1 cellular context compared by ENCODE assay signal in genomic region chr3:119322523-119323400, GRCh38.
A peak's percentile ranks its signal among the peaks of the same experiment; 100 is the strongest.
TF ChIP-seq lines count a peak whose summit lies in the region.

No MANE protein-coding gene starts in this region.

TF ChIP-seq in WTC11, 78 proteins besides CTCF, POLR2A, EP300 and RAD21 (continued from another document and continues in another):
- TF ChIP-seq IRF1 (CRISPR knock-in tag; IDR thresholded peaks at IDR 0.05) (no peak), MYBL2 (CRISPR knock-in tag; IDR thresholded peaks at IDR 0.05) (no peak), RELA (CRISPR knock-in tag; IDR thresholded peaks at IDR 0.05; ENCODE audit: borderline replicate concordance) (no peak), ZBTB21 (CRISPR knock-in tag; IDR thresholded peaks at IDR 0.05; ENCODE audit: borderline replicate concordance) (no peak), NFATC4 (CRISPR knock-in tag; IDR thresholded peaks at IDR 0.05) (no peak), ELF4 (CRISPR knock-in tag; IDR thresholded peaks at IDR 0.05; ENCODE audit: low read depth) (0 out of 2 replicates have a peak, but pooled peaks have one; percentile 33), JUN (CRISPR knock-in tag; IDR thresholded peaks at IDR 0.05) (no peak), ETV6 (CRISPR knock-in tag; IDR thresholded peaks at IDR 0.05) (no peak), USF2 (CRISPR knock-in tag; IDR thresholded peaks at IDR 0.05) (no peak; the same call in 1 of the 2 replicates), HMGA2 (CRISPR knock-in tag; IDR thresholded peaks at IDR 0.05) (no peak), AR (CRISPR knock-in tag; IDR thresholded peaks at IDR 0.05) (no peak), ATF6 (CRISPR knock-in tag; IDR thresholded peaks at IDR 0.05) (no peak), ZNF232 (CRISPR knock-in tag; IDR thresholded peaks at IDR 0.05) (no peak; the same call in 1 of the 2 replicates), STAT6 (CRISPR knock-in tag; conservative IDR thresholded peaks at IDR 0.05; ENCODE audit: low read depth) (no peak), E2F4 (CRISPR knock-in tag; IDR thresholded peaks at IDR 0.05; ENCODE audit: borderline replicate concordance, low read depth) (no peak), RORB (CRISPR knock-in tag; IDR thresholded peaks at IDR 0.05) (no peak), CREB1 (CRISPR knock-in tag; IDR thresholded peaks at IDR 0.05) (no peak), IRF2 (CRISPR knock-in tag; IDR thresholded peaks at IDR 0.05; ENCODE audit: borderline replicate concordance, low read depth) (no peak), PRRX2 (CRISPR knock-in tag; IDR thresholded peaks at IDR 0.05) (no peak), TEAD1 (CRISPR knock-in tag; IDR thresholded peaks at IDR 0.05) (peak; percentile 42; the same call in 1 of the 2 replicates), E2F5 (CRISPR knock-in tag; IDR thresholded peaks at IDR 0.05) (peak; percentile 71; the same call in 1 of the 2 replicates), ZNF532 (CRISPR knock-in tag; IDR thresholded peaks at IDR 0.05; ENCODE audit: borderline replicate concordance) (no peak), GABPB1 (CRISPR knock-in tag; IDR thresholded peaks at IDR 0.05) (no peak), MLX (CRISPR knock-in tag; IDR thresholded peaks at IDR 0.05) (no peak), HMGXB4 (CRISPR knock-in tag; IDR thresholded peaks at IDR 0.05) (peak; percentile 73; the same call in 1 of the 2 replicates), JAZF1 (CRISPR knock-in tag; IDR thresholded peaks at IDR 0.05) (no peak), ATF3 (CRISPR knock-in tag; conservative IDR thresholded peaks at IDR 0.05) (no peak), ZNF423 (CRISPR knock-in tag; IDR thresholded peaks at IDR 0.05) (peak; percentile 79), ZNF121 (CRISPR knock-in tag; IDR thresholded peaks at IDR 0.05) (peak; percentile 65; the same call in 1 of the 2 replicates), MAX (CRISPR knock-in tag; IDR thresholded peaks at IDR 0.05) (peak; percentile 59; the same call in 1 of the 2 replicates), TCF7 (CRISPR knock-in tag; IDR thresholded peaks at IDR 0.05; ENCODE audit: low read depth) (no peak), NR3C1 (CRISPR knock-in tag; conservative IDR thresholded peaks at IDR 0.05; ENCODE audit: low read depth) (no peak)
